ENCODE assay signal across 8 cellular contexts in the genomic region with DNA sequence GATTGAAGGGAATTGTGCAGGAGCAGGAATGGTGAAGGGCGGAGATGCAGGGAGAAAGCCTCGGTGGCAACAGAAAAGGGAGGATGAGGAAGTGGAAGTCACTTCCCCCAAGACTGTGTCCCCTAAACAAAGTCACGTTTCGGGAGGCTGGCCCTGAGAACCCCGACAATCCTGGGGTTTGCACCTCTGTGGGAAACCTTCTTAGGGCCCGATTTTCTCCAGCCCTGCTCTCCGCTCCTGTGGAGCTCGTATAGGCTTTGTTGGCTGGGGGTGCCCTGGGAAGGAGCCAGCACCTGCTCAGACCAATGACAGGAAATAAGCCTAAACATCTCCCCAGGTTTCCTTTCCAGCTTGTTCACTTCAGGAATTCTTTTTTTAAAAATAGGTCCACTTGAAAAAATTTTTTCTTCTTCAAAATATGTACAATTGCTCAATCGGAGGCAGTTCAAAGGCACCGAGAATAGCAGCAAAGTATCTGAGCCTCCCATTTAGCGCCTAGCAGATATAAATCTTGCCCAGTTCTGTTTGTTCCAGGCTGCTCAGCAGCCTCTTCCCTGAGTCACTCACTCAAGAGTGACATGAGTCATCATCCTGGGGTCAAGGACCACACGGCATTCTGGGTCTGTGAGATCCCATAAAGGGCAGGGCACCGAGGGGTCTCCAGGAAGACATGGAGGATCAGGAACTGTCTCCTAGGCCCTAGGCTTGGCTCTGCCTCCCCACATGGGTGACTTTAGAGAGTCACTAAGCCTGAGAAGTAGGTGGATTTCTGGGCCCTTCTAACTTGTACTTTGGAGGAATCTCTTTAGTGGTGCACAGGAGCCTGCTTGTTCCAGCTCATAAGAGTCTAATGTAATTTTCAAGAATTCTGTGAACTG. TPM values are rescaled to one million over a fixed set of nuclear protein-coding genes. Genes with fewer than 3 reads are reported as not detected.
DNase-seq lines count a peak whose midpoint lies in the region; ATAC-seq and TF ChIP-seq lines count a peak whose summit lies in the region.

No MANE protein-coding gene starts in this region.

- no peaks in the 10 kb centered on the region for H4K20me1 ChIP-seq in Loucy (ENCODE audit: insufficient read depth, low read length, poor library complexity, severe bottlenecking)

- peaks cover 0 to 36% (median 0%) of the 10 kb centered on the region in 7 donors for H3K4me1 Mint-ChIP-seq in naive thymus-derived CD4-positive, alpha-beta T cell

- no peaks in the 10 kb centered on the region for H3F3A ChIP-seq in Loucy (ENCODE audit: low read depth)

- peaks cover 11% of the 10 kb centered on the region for H3K36me3 ChIP-seq in BJ (ENCODE audit: control insufficient read depth, insufficient read depth, low read length)
- H3K36me3 ChIP-seq in Loucy (ENCODE audit: insufficient read depth, low read length): no peaks in the 10 kb centered on the region
- H3K36me3 ChIP-seq in naive thymus-derived CD4-positive, alpha-beta T cell (ENCODE audit: control insufficient read depth in 2 of 3, insufficient read depth in 3 of 3, low read length in 3 of 3): no peaks in the 10 kb centered on the region

- DNase-seq in BJ (ENCODE audit: low read depth) (peak; percentile 92), retina (no peak), G401 (ENCODE audit: low spot score) (no peak)
- DNase-seq in naive thymus-derived CD4-positive, alpha-beta T cell: no peak

- no peaks in the 10 kb centered on the region for H3K27me3 Mint-ChIP-seq in naive thymus-derived CD4-positive, alpha-beta T cell

- POLR2A ChIA-PET in BJ (lab: Charles Lee): interaction anchor here (0.6 kb wide), 2 partner anchors 41 to 683 kb away, joined by 3 read pairs; no protein-coding TSS in a partner anchor
- POLR2A ChIA-PET in naive thymus-derived CD4-positive, alpha-beta T cell (lab: Charles Lee): interaction anchor here (0.5 kb wide), 1 partner anchor 1195 kb away, joined by 3 read pairs; no protein-coding TSS in a partner anchor

- H3K4me3 ChIP-seq in BJ (ENCODE audit: low read depth, low read length) (no peak overlapping the region), Loucy (ENCODE audit: low read length, poor library complexity, severe bottlenecking) (no peak overlapping the region)
- H3K4me3 ChIP-seq in naive thymus-derived CD4-positive, alpha-beta T cell (ENCODE audit: low read length): no peak overlapping the region

- H3K4me2 ChIP-seq in Loucy (ENCODE audit: low read depth, low read length, poor library complexity, severe bottlenecking): no peak overlapping the region

- no peaks in the 10 kb centered on the region for H3K9me3 Mint-ChIP-seq in naive thymus-derived CD4-positive, alpha-beta T cell

- peak overlapping the region in 2 of 9 donors; percentile 10 to 34 for H3K27ac Mint-ChIP-seq in naive thymus-derived CD4-positive, alpha-beta T cell

- ATAC-seq in naive thymus-derived CD4-positive, alpha-beta T cell: peak; percentile 64
- ATAC-seq in HG03571 (IDR thresholded peaks at IDR 0.05; ENCODE audit: unreplicated experiment): no peak
- ATAC-seq in HG03196 (IDR thresholded peaks at IDR 0.05; ENCODE audit: unreplicated experiment): no peak

- peak overlapping the region; percentile 82 for H3K27ac ChIP-seq in cingulate gyrus (ENCODE audit: low read depth, low read length)
- no peak overlapping the region for H3K27ac ChIP-seq in naive thymus-derived CD4-positive, alpha-beta T cell (ENCODE audit: low read depth, low read length)

- TF ChIP-seq CTCF in BJ (IDR thresholded peaks at IDR 0.05; ENCODE audit: insufficient read depth, low read depth, low read length) (no peak), Loucy (conservative IDR thresholded peaks at IDR 0.05; ENCODE audit: low read length) (no peak)

- CTCF ChIA-PET in BJ (lab: Yijun Ruan, JAX): interaction anchor here (0.6 to 1.3 kb wide), 4 partner anchors 42 to 872 kb away, joined by 3 to 5 read pairs (median 3); no protein-coding TSS in a partner anchor
- CTCF ChIA-PET in naive thymus-derived CD4-positive, alpha-beta T cell (lab: Charles Lee): interaction anchor here (0.7 to 1.0 kb wide), 2 partner anchors 34 to 246 kb away, joined by 3 read pairs; no protein-coding TSS in a partner anchor

- no peaks in the 10 kb centered on the region for H3K9me3 ChIP-seq in Loucy (ENCODE audit: insufficient read depth, low read depth, low read length)
- H3K9me3 ChIP-seq in naive thymus-derived CD4-positive, alpha-beta T cell (ENCODE audit: control insufficient read depth in 2 of 3, low read length in 3 of 3): no peaks in the 10 kb centered on the region

- in situ Hi-C loops in G401 (cut with HindIII; ENCODE audit: low sequenced_read_pairs): no loop called here

- H3K27me3 ChIP-seq in BJ (ENCODE audit: control insufficient read depth, insufficient read depth, low read length): no peaks in the 10 kb centered on the region
- H3K27me3 ChIP-seq in Loucy (ENCODE audit: insufficient read depth, low read length, poor library complexity, severe bottlenecking): no peaks in the 10 kb centered on the region
- no peaks in the 10 kb centered on the region for H3K27me3 ChIP-seq in naive thymus-derived CD4-positive, alpha-beta T cell (ENCODE audit: control insufficient read depth in 2 of 2, insufficient read depth in 2 of 2, low read length in 2 of 2)

- H3K79me2 ChIP-seq in Loucy (ENCODE audit: insufficient read depth, low read length): no peaks in the 10 kb centered on the region

- peak overlapping the region in 1 of 10 donors; percentile 6 for H3K4me3 Mint-ChIP-seq in naive thymus-derived CD4-positive, alpha-beta T cell

- H2AFZ ChIP-seq in Loucy (ENCODE audit: low read length): peak overlapping the region; percentile 42; the same call in 1 of the 2 replicates

- H3K9ac ChIP-seq in Loucy (ENCODE audit: low read depth, low read length, poor library complexity, severe bottlenecking): peak overlapping the region; percentile 31

- intact Hi-C loops in naive thymus-derived CD4-positive, alpha-beta T cell (cut with micrococcal nuclease): loop anchor here in 1 of 2 donors (10.0 kb wide), 2 partner anchors 115 to 455 kb away; a partner anchor contains a TSS

- no peaks in the 10 kb centered on the region for H3K36me3 Mint-ChIP-seq in naive thymus-derived CD4-positive, alpha-beta T cell

- peaks cover 35% of the 10 kb centered on the region for H3K4me1 ChIP-seq in Loucy (ENCODE audit: insufficient read depth, low read length, poor library complexity, severe bottlenecking)
- no peaks in the 10 kb centered on the region for H3K4me1 ChIP-seq in naive thymus-derived CD4-positive, alpha-beta T cell (ENCODE audit: control insufficient read depth in 2 of 2, insufficient read depth in 2 of 2, low read length in 2 of 2)

- no peaks in the 10 kb centered on the region for H3K9me2 ChIP-seq in Loucy (replicated peaks; ENCODE audit: low read depth, low read length)

RNA-seq across cellular contexts. Expression of a gene that starts 34.0 kb away (rescaled TPM):
- 76.5 and 82.4 TPM in 2 replicates for polyA plus RNA-seq in BJ (2011; rRNA removed)
- 81.8 and 87.8 TPM in 2 replicates for polyA minus RNA-seq in BJ (2011; rRNA and poly(A)+ RNA removed)
- 1 to 10 TPM in 1 of 5 experiments, under 1 TPM in 1, not detected in 3; 0.11 to 1.4 TPM for total RNA-seq in naive thymus-derived CD4-positive, alpha-beta T cell
- polyA plus RNA-seq in naive thymus-derived CD4-positive, alpha-beta T cell: not detected
- total RNA-seq in G401 (2014; rRNA removed; shearing (Covaris generic)): 3.9 and 4.1 TPM in 2 replicates
